14 cellular contexts compared by ENCODE assay signal in the genomic region with DNA sequence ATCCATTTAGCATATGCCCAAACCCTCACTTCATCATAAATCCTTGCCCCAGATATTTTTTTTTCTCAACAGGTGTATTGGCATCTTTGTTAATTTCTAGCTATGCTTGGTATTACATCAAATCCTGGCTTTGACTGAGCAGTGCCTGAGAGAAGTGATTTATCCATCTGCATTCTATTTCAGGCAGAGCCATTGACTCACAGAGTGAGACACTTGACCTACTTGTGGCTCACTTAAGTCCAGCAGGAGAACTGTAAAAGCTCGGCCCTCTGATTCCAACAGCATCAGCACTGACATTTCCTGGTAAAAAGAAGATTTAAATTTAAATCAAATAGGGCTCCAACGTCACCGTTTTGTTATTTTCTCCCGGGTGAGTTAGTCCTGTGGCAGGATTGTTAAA.
DNase-seq lines count a peak whose midpoint lies in the region; ATAC-seq and TF ChIP-seq lines count a peak whose summit lies in the region.
"Had no signal": no experiment of that assay in that cellular context is flagged by ENCODE, and none has a peak within 500 bp of the region (broad histone marks: within the 10 kb centered on the region; RNA-seq: fewer than 3 reads in every experiment).

No MANE protein-coding gene starts in this region.

- 32 to 59% (median 45%) methylated on average over 4 of the region's 4 CpGs for WGBS in psoas muscle, 3 donors

- H3K9me3 ChIP-seq in ascending aorta (no peaks in the 10 kb centered on the region), cardiac muscle cell (ENCODE audit: low read depth) (no peaks in the 10 kb centered on the region), psoas muscle (no peaks in the 10 kb centered on the region), A673 (ENCODE audit: low read depth, low read length, poor library complexity, severe bottlenecking) (no peaks in the 10 kb centered on the region)
- H3K9me3 ChIP-seq: esophagus muscularis mucosa, suprapubic skin had no signal

- ATAC-seq in psoas muscle (peak; percentile 67 to 87 (median 84)), HG02588 (IDR thresholded peaks at IDR 0.05; ENCODE audit: unreplicated experiment) (no peak)

- CTCF ChIA-PET in A673 (lab: Charles Lee) = no interaction called here

- intact Hi-C loops in ascending aorta (cut with DNase I) = no loop called here
- intact Hi-C loops in psoas muscle (cut with DNase I) = no loop called here
- intact Hi-C loops in A673 (cut with micrococcal nuclease; ENCODE audit: unreplicated experiment) = no loop called here

- POLR2A ChIA-PET in A673 (lab: Charles Lee; ENCODE audit: low non-redundant PET) = no interaction called here

- TF ChIP-seq CTCF in ascending aorta (IDR thresholded peaks at IDR 0.05) (no peak), cardiac muscle cell (IDR thresholded peaks at IDR 0.05; ENCODE audit: low read depth, low read length) (no peak), psoas muscle (IDR thresholded peaks at IDR 0.05) (no peak), A673 (conservative IDR thresholded peaks at IDR 0.05; ENCODE audit: low read depth, low read length) (no peak)

- no peak overlapping the region for H3K4me3 ChIP-seq in ascending aorta
- H3K4me3 ChIP-seq in cardiac muscle cell = no peak overlapping the region
- H3K4me3 ChIP-seq in psoas muscle = no peak overlapping the region
- H3K4me3 ChIP-seq in A673 (ENCODE audit: low read depth, low read length, poor library complexity, severe bottlenecking) = no peak overlapping the region
- H3K4me3 ChIP-seq: esophagus muscularis mucosa, suprapubic skin had no signal

- H3K4me1 ChIP-seq in ascending aorta = no peaks in the 10 kb centered on the region
- H3K4me1 ChIP-seq in cardiac muscle cell (ENCODE audit: low read depth) = peaks cover 20% of the 10 kb centered on the region
- no peaks in the 10 kb centered on the region for H3K4me1 ChIP-seq in psoas muscle
- H3K4me1 ChIP-seq in A673 (ENCODE audit: insufficient read depth, low read length, poor library complexity, severe bottlenecking) = no peaks in the 10 kb centered on the region
- H3K4me1 ChIP-seq: esophagus muscularis mucosa, suprapubic skin had no signal

- H3K27me3 ChIP-seq in ascending aorta = no peaks in the 10 kb centered on the region
- H3K27me3 ChIP-seq in cardiac muscle cell = no peaks in the 10 kb centered on the region
- H3K27me3 ChIP-seq in psoas muscle (ENCODE audit: insufficient read depth in 3 of 3, low read length in 2 of 3) = no peaks in the 10 kb centered on the region
- H3K27me3 ChIP-seq in A673 (replicated peaks; ENCODE audit: insufficient read depth, low read depth, low read length, poor library complexity) = no peaks in the 10 kb centered on the region
- H3K27me3 ChIP-seq: esophagus muscularis mucosa, suprapubic skin had no signal

- peak overlapping the region; percentile 15 to 34 for H3K27ac ChIP-seq in ascending aorta
- peak overlapping the region; percentile 3 for H3K27ac ChIP-seq in cardiac muscle cell
- no peak overlapping the region for H3K27ac ChIP-seq in psoas muscle
- H3K27ac ChIP-seq in A673 (ENCODE audit: low read depth, low read length, poor library complexity, severe bottlenecking) = no peak overlapping the region
- H3K27ac ChIP-seq: esophagus muscularis mucosa, suprapubic skin had no signal

- DNase-seq in ELR (ENCODE audit: low read depth) = peak; percentile 6
- DNase-seq in ascending aorta (ENCODE audit: low spot score in 2 of 2) = no peak
- DNase-seq in cardiac muscle cell (ENCODE audit: low read depth in 1 of 2, low spot score in 1 of 2) = peak in 1 of 2 donors; percentile 75
- no peak for DNase-seq in psoas muscle
- DNase-seq in DMS153 (lab: John Stamatoyannopoulos, UW) = no peak
- no peak for DNase-seq in A673 (ENCODE audit: low spot score)
- no peak for DNase-seq in retina
- DNase-seq: amygdala, NCI-H187 treated with DMSO at 0.1 percent for 48 hours, NCI-H526 treated with DMSO at 0.1 percent for 48 hours, SW 1271 had no signal

- no peaks in the 10 kb centered on the region for H3K36me3 ChIP-seq in ascending aorta
- no peaks in the 10 kb centered on the region for H3K36me3 ChIP-seq in cardiac muscle cell
- no peaks in the 10 kb centered on the region for H3K36me3 ChIP-seq in psoas muscle (ENCODE audit: insufficient read depth in 1 of 2, low read depth in 1 of 2)
- no peaks in the 10 kb centered on the region for H3K36me3 ChIP-seq in A673 (ENCODE audit: insufficient read depth, low read length, poor library complexity, severe bottlenecking)
- H3K36me3 ChIP-seq: esophagus muscularis mucosa, suprapubic skin had no signal

- no TSS peak for BruUV-seq in A673 (replicated peaks; lab: Mats Ljungman, UMichigan)

Comparison
In these comparisons a context has a peak if more than half of its experiments do, and no peak if none do; other contexts are left out.
1. H3K27ac ChIP-seq: peak in ascending aorta (2 of 2) and cardiac muscle cell (single experiment); none in psoas muscle (single experiment) and A673 (single experiment).